22 cellular contexts compared by ENCODE assay signal in genomic region chr3:114509756-114510155, GRCh38.
"Had no signal": no experiment of that assay in that cellular context is flagged by ENCODE, and none has a peak within 500 bp of the region (broad histone marks: within the 10 kb centered on the region; RNA-seq: fewer than 3 reads in every experiment).

No MANE protein-coding gene starts in this region.

- H3K4me3 Mint-ChIP-seq: naive thymus-derived CD8-positive, alpha-beta T cell; nephron progenitor cell; stimulated activated effector memory CD8-positive, alpha-beta T cell treated with anti-CD3 and anti-CD28 coated beads, Interleukin-12 subunit alpha, Interleukin-12 subunit beta, amount 100 ng/mL, for 72 hours had no signal

- H3K4me1 ChIP-seq: left lung, prostate gland, upper lobe of left lung, uterus had no signal

- H3K27ac ChIP-seq: coronary artery, esophagus squamous epithelium, left lung, prostate gland, sigmoid colon, stomach, thyroid gland, upper lobe of left lung, uterus had no signal

- H3K27me3 ChIP-seq: esophagus squamous epithelium, left lung, sigmoid colon, stomach, thyroid gland, upper lobe of left lung, uterus had no signal

- H3K4me3 ChIP-seq: coronary artery, esophagus squamous epithelium, left lung, prostate gland, sigmoid colon, stomach, thyroid gland, upper lobe of left lung, uterus had no signal

- H3K4me1 Mint-ChIP-seq: stimulated activated effector memory CD8-positive, alpha-beta T cell treated with anti-CD3 and anti-CD28 coated beads, Interleukin-12 subunit alpha, Interleukin-12 subunit beta, amount 100 ng/mL, for 72 hours had no signal

- H3K9me3 ChIP-seq: esophagus squamous epithelium, left lung, prostate gland, sigmoid colon, stomach, thyroid gland, upper lobe of left lung, uterus had no signal

- H3K27ac Mint-ChIP-seq: naive thymus-derived CD8-positive, alpha-beta T cell; nephron progenitor cell; stimulated activated effector memory CD8-positive, alpha-beta T cell treated with anti-CD3 and anti-CD28 coated beads, Interleukin-12 subunit alpha, Interleukin-12 subunit beta, amount 100 ng/mL, for 72 hours had no signal

- DNase-seq: dermis blood vessel endothelial cell; effector memory CD4-positive, alpha-beta T cell; erythroblast; esophagus squamous epithelium; head of caudate nucleus; left cardiac atrium; left lung; naive thymus-derived CD8-positive, alpha-beta T cell; nephron progenitor cell; nucleus accumbens; right cardiac atrium; sigmoid colon; stimulated activated CD4-positive, alpha-beta T cell treated with anti-CD3 and anti-CD28 coated beads, Interleukin-2, amount 100 ng/mL, for 24 hours; stimulated activated CD4-positive, alpha-beta T cell treated with anti-CD3 and anti-CD28 coated beads, Interleukin-4, amount 100 ng/mL, for 24 hours; stimulated activated naive CD4-positive, alpha-beta T cell treated with Interleukin-2 at 50 U/mL for 16 hours; stomach; thyroid gland; upper lobe of left lung; uterus had no signal

- H3K9me3 Mint-ChIP-seq: naive thymus-derived CD8-positive, alpha-beta T cell; nephron progenitor cell; stimulated activated effector memory CD8-positive, alpha-beta T cell treated with anti-CD3 and anti-CD28 coated beads, Interleukin-12 subunit alpha, Interleukin-12 subunit beta, amount 100 ng/mL, for 72 hours had no signal

- ATAC-seq: left cardiac atrium; left lung; naive thymus-derived CD8-positive, alpha-beta T cell; right cardiac atrium; stimulated activated effector memory CD8-positive, alpha-beta T cell treated with anti-CD3 and anti-CD28 coated beads, Interleukin-12 subunit alpha, Interleukin-12 subunit beta, amount 100 ng/mL, for 72 hours had no signal

- H3K36me3 Mint-ChIP-seq: stimulated activated effector memory CD8-positive, alpha-beta T cell treated with anti-CD3 and anti-CD28 coated beads, Interleukin-12 subunit alpha, Interleukin-12 subunit beta, amount 100 ng/mL, for 72 hours had no signal

- H3K36me3 ChIP-seq: esophagus squamous epithelium, left lung, prostate gland, sigmoid colon, stomach, thyroid gland, upper lobe of left lung, uterus had no signal

- H3K27me3 Mint-ChIP-seq: naive thymus-derived CD8-positive, alpha-beta T cell had no signal
